ENCODE assay signal across 7 cellular contexts in the genomic region with DNA sequence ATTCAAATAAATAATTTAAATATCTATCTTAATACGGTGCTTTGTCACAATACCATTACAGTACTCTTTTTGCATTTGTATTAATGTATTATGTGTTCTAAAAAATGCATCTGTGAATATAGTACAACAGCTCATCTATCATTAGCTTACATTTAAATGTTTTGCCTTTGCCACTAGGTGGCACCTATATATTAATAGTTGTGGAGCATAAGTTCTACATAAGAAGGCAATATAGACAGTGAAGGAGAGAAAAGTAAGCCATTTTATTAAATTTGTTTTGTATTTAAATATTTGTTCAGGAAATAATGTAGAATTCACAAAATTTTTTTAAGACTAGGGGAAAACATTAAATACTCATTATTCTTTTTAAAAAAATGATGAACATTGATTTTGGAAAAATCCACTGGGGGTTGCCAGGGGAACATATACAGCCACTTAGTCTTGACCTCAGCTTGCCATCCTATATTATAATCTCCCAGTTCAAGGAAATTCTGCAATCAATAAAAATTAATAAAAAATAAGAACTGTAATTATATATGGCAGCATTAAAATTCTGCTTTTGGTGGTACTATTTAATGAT. TPM values are rescaled to one million over a fixed set of nuclear protein-coding genes. Genes with fewer than 3 reads are reported as not detected.
DNase-seq lines count a peak whose midpoint lies in the region; ATAC-seq and TF ChIP-seq lines count a peak whose summit lies in the region.

No MANE protein-coding gene starts in this region.

- no peak overlapping the region for H3K27ac Mint-ChIP-seq in T-helper 17 cell
- H3K27ac Mint-ChIP-seq in glutamatergic neuron (ENCODE audit: unreplicated experiment) = no peak overlapping the region

- H3K27me3 Mint-ChIP-seq in T-helper 17 cell (peaks cover 13% of the 10 kb centered on the region), glutamatergic neuron (ENCODE audit: unreplicated experiment) (no peaks in the 10 kb centered on the region)

- no peak overlapping the region for H3K4me3 Mint-ChIP-seq in T-helper 17 cell
- H3K4me3 Mint-ChIP-seq in glutamatergic neuron (ENCODE audit: unreplicated experiment) = no peak overlapping the region

- peak; percentile 37; the same call in 1 of the 3 replicates for TF ChIP-seq CTCF in GM12872 (IDR thresholded peaks at IDR 0.05; ENCODE audit: insufficient read depth, low read depth, low read length)
- peak; percentile 71 for TF ChIP-seq CTCF in glutamatergic neuron (IDR thresholded peaks at IDR 0.05; ENCODE audit: partially characterized antibody, unreplicated experiment)

- ATAC-seq in GM21723 (IDR thresholded peaks at IDR 0.05; ENCODE audit: unreplicated experiment) = peak; percentile 80
- peak; percentile 53 for ATAC-seq in T-helper 17 cell

- H3K9me3 Mint-ChIP-seq in glutamatergic neuron (ENCODE audit: unreplicated experiment) = no peaks in the 10 kb centered on the region

- no peaks in the 10 kb centered on the region for H3K9me3 ChIP-seq in T-helper 17 cell (ENCODE audit: control insufficient read depth, low read length, poor library complexity, severe bottlenecking)

- peak; percentile 48 for DNase-seq in LHCN-M2 (ENCODE audit: low read depth)
- DNase-seq in T-helper 17 cell = no peak
- no peak for DNase-seq in glutamatergic neuron
- no peak for DNase-seq in activated T-cell treated with anti-CD3 and anti-CD28 coated beads for 4 hours
- no peak for DNase-seq in iPS-NIHi11 (ENCODE audit: low spot score)

- H3K4me1 Mint-ChIP-seq in T-helper 17 cell = no peaks in the 10 kb centered on the region
- peaks cover 8% of the 10 kb centered on the region for H3K4me1 Mint-ChIP-seq in glutamatergic neuron (ENCODE audit: low read depth, unreplicated experiment)

- H3K36me3 Mint-ChIP-seq in T-helper 17 cell (ENCODE audit: low read depth) (no peaks in the 10 kb centered on the region), glutamatergic neuron (ENCODE audit: unreplicated experiment) (no peaks in the 10 kb centered on the region)

RNA-seq across cellular contexts. Expression of gene CCER1, which starts 9.8 kb away (rescaled TPM):
- total RNA-seq in LHCN-M2 (2014; rRNA removed) (not detected in 2 replicates), T-helper 17 cell (not detected), glutamatergic neuron (ENCODE audit: unreplicated experiment) (not detected)
- not detected for polyA plus RNA-seq in LHCN-M2 (2012)

RNA-seq across cellular contexts. Expression of gene EPYC, which starts 59.6 kb away (rescaled TPM):
- not detected in 2 replicates for total RNA-seq in LHCN-M2 (2014; rRNA removed)
- not detected for polyA plus RNA-seq in LHCN-M2 (2012)
- total RNA-seq in T-helper 17 cell = not detected
- total RNA-seq in glutamatergic neuron (ENCODE audit: unreplicated experiment) = not detected
